9 cellular contexts compared by ENCODE assay signal in the genomic region with DNA sequence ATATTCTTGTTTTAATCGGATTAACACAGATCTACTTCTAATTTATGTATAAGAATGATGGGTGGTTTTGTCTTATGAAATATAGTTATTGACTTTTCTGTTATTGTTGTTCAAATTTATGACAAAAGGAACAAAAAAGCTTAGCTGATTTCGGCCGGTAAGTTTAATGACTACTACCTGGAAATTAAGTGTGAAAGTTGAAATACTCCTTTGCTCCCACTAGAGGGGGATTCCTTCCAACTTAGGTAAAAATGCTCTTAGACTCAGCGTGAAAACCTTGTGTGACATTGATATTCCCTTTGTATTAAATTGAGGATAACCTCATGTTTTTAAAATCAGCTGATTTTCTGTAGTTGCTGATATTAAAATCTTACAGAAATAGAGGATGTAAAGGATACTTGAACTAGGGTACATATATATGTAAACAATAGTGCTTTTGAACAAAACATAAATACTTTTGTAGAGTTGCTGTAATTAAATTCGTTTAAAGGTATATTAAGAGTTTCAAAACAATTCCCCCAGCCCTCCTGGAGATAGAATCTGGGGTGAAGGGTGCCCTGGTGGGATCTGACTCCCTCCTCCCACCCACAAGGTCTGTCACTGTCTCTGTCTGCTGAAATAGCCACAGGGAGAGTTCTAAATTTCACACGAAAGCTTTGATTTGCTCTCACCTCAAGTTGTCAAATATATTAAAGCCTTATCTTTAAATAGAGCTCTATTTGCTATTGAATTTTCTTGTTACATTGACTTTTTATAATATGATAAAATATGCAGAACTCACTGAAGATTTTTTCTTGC.
DNase-seq lines count a peak whose midpoint lies in the region; ATAC-seq, FAIRE-seq and TF ChIP-seq lines count a peak whose summit lies in the region.
"Had no signal": no experiment of that assay in that cellular context is flagged by ENCODE, and none has a peak within 500 bp of the region (broad histone marks: within the 10 kb centered on the region; RNA-seq: fewer than 3 reads in every experiment).

No MANE protein-coding gene starts in this region.

- peak overlapping the region in 7 of 8 donors; percentile 17 to 97 (median 93) for H3K27ac Mint-ChIP-seq in CD8-positive, alpha-beta memory T cell

- FAIRE-seq in K562 (lab: Jason Lieb, UNC) = peak; percentile 88

- no TSS peak for BruUV-seq in K562 (replicated peaks; lab: Mats Ljungman, UMichigan)

- H3K9ac ChIP-seq in K562 (ENCODE audit: insufficient read depth in 1 of 2, low read depth in 2 of 2, low read length in 2 of 2) = no peak overlapping the region

- 17% methylated on average over 6 of the region's 6 CpGs for WGBS in K562 (ENCODE audit: insufficient coverage, low coverage, missing lambda C conversion rate)

- H4K20me1 ChIP-seq in K562 (replicated peaks; ENCODE audit: control insufficient read depth, insufficient read depth, low read length) = 0 out of 2 replicates have a peak, but pooled peaks cover 5% of the 10 kb centered on the region

- CTCF ChIA-PET in CD8-positive, alpha-beta memory T cell (lab: Charles Lee) = interaction anchor here (1.1 to 2.3 kb wide), 7 partner anchors 14 to 240 kb away, joined by 3 to 9 read pairs (median 4); no protein-coding TSS in a partner anchor
- CTCF ChIA-PET in HEK293 (lab: Yijun Ruan, JAX) = interaction anchor here (0.6 to 4.3 kb wide), 25 partner anchors 10 to 247 kb away, joined by 3 to 66 read pairs (median 4); no protein-coding TSS in a partner anchor
- CTCF ChIA-PET in K562 (lab: Yijun Ruan, JAX; ENCODE audit: low intra/inter-chr PET ratio) = interaction anchor here (0.6 to 3.9 kb wide), 7 partner anchors 46 to 633 kb away, joined by 3 to 35 read pairs (median 4); no protein-coding TSS in a partner anchor

- TF ChIP-seq POLR2A in K562 (conservative IDR thresholded peaks at IDR 0.05) = no peak

- H3K4me1 Mint-ChIP-seq in CD8-positive, alpha-beta memory T cell = peaks cover 26 to 37% (median 37%) of the 10 kb centered on the region in 3 donors

- peak; percentile 67 to 82 for TF ChIP-seq RAD21 in K562 (CRISPR knock-in tag; conservative IDR thresholded peaks at IDR 0.05 in 1 of 2, IDR thresholded peaks at IDR 0.05 in 1 of 2)

- no peaks in the 10 kb centered on the region for H3K27me3 Mint-ChIP-seq in CD8-positive, alpha-beta memory T cell

- peak overlapping the region; percentile 57 to 94 (median 90) for H3K4me3 Mint-ChIP-seq in CD8-positive, alpha-beta memory T cell

- H3K27me3 ChIP-seq in CD8-positive, alpha-beta memory T cell (ENCODE audit: insufficient read depth, low read length, poor library complexity, severe bottlenecking) = no peaks in the 10 kb centered on the region
- H3K27me3 ChIP-seq in K562 (ENCODE audit: control insufficient read depth in 2 of 2, insufficient read depth in 2 of 2, low read length in 2 of 2) (no peaks in the 10 kb centered on the region), left lung (no peaks in the 10 kb centered on the region), upper lobe of right lung (no peaks in the 10 kb centered on the region)
- H3K27me3 ChIP-seq: SJCRH30 had no signal

- DNase-seq in CD8-positive, alpha-beta memory T cell = peak in 2 of 5 donors; percentile 25 to 40
- DNase-seq in NCI-H774 (lab: John Stamatoyannopoulos, UW) = peak; percentile 40
- peak; percentile 49 to 66 (median 58) for DNase-seq in K562 (ENCODE audit: extremely low read depth in 1 of 4, low spot score in 3 of 4)
- no peak for DNase-seq in left lung
- no peak for DNase-seq in upper lobe of right lung

- no peak for TF ChIP-seq EP300 in K562 (IDR thresholded peaks at IDR 0.05; ENCODE audit: low read length)

- no peaks in the 10 kb centered on the region for H3K9me3 ChIP-seq in CD8-positive, alpha-beta memory T cell (ENCODE audit: low read length)
- H3K9me3 ChIP-seq in HEK293 (ENCODE audit: control insufficient read depth, insufficient read depth, low read depth, low read length) = no peaks in the 10 kb centered on the region
- no peaks in the 10 kb centered on the region for H3K9me3 ChIP-seq in K562 (replicated peaks; ENCODE audit: control insufficient read depth, insufficient read depth, low read depth, low read length)
- H3K9me3 ChIP-seq in left lung = peaks cover 0 to 1% of the 10 kb centered on the region in 2 donors
- no peaks in the 10 kb centered on the region for H3K9me3 ChIP-seq in upper lobe of right lung
- H3K9me3 ChIP-seq: SJCRH30 had no signal

- intact Hi-C loops in K562 (cut with micrococcal nuclease) (loop anchor here (1.0 to 10.0 kb wide), 3 partner anchors 120 to 238 kb away; no protein-coding TSS in a partner anchor), left lung (cut with DNase I) (loop anchor here in 1 of 2 donors (10.0 kb wide), 1 partner anchor 150 kb away; no protein-coding TSS in a partner anchor), upper lobe of right lung (cut with DNase I) (no loop called here)

- no peak overlapping the region for H3K4me3 ChIP-seq in CD8-positive, alpha-beta memory T cell (ENCODE audit: low read length)
- H3K4me3 ChIP-seq in HEK293 (ENCODE audit: low read depth, low read length) = no peak overlapping the region
- H3K4me3 ChIP-seq in K562 = no peak overlapping the region
- H3K4me3 ChIP-seq in left lung = no peak overlapping the region
- H3K4me3 ChIP-seq in upper lobe of right lung = no peak overlapping the region
- H3K4me3 ChIP-seq: SJCRH30 had no signal

- peaks cover 24% of the 10 kb centered on the region for H3K79me2 ChIP-seq in K562 (ENCODE audit: control insufficient read depth, insufficient read depth, low read length)

- H3K9me3 Mint-ChIP-seq in CD8-positive, alpha-beta memory T cell = no peaks in the 10 kb centered on the region

- no peak overlapping the region for H2AFZ ChIP-seq in K562 (ENCODE audit: low read depth, low read length)

- H3K36me3 Mint-ChIP-seq in CD8-positive, alpha-beta memory T cell = peaks cover 0 to 2% (median 0%) of the 10 kb centered on the region in 3 donors

- peak; percentile 17; the same call in 1 of the 2 replicates for TF ChIP-seq CTCF in HEK293 (tag by site-specific recombination; IDR thresholded peaks at IDR 0.05)
- peak; percentile 60 to 85 (median 70); a peak in 5 of 6 replicates for TF ChIP-seq CTCF in K562 (IDR thresholded peaks at IDR 0.05 in 2 of 3, conservative IDR thresholded peaks at IDR 0.05 in 1 of 3; ENCODE audit: insufficient read depth in 2 of 3, low read depth in 1 of 3, low read length in 3 of 3)
- peak; percentile 33 to 52 for TF ChIP-seq CTCF in left lung (IDR thresholded peaks at IDR 0.05)
- TF ChIP-seq CTCF in upper lobe of right lung (IDR thresholded peaks at IDR 0.05) = peak; percentile 67

- in situ Hi-C loops in K562 (cut with MboI) = no loop called here

- no peak overlapping the region for H3K4me2 ChIP-seq in K562 (ENCODE audit: insufficient read depth, low read length)

- POLR2A ChIA-PET in CD8-positive, alpha-beta memory T cell (lab: Charles Lee) = interaction anchor here (1.9 kb wide), 1 partner anchor 13 kb away, joined by 4 read pairs; no protein-coding TSS in a partner anchor
- POLR2A ChIA-PET in HEK293 (lab: Yijun Ruan, JAX) = interaction anchor here (1.6 kb wide), 1 partner anchor 13 kb away, joined by 4 read pairs; no protein-coding TSS in a partner anchor
- POLR2A ChIA-PET in K562 (lab: Yijun Ruan, JAX) = interaction anchor here (1.1 to 2.4 kb wide), 4 partner anchors 8 to 13 kb away, joined by 3 to 13 read pairs (median 4); no protein-coding TSS in a partner anchor

- peak; percentile 85 for ATAC-seq in K562
- ATAC-seq in left lung = peak; percentile 74
- ATAC-seq in upper lobe of right lung = peak; percentile 63
- ATAC-seq in GM18861 (IDR thresholded peaks at IDR 0.05; ENCODE audit: unreplicated experiment) = no peak
- no peak for ATAC-seq in GM21390 (IDR thresholded peaks at IDR 0.05; ENCODE audit: unreplicated experiment)

- no peaks in the 10 kb centered on the region for H3K9me1 ChIP-seq in K562 (ENCODE audit: control insufficient read depth, insufficient read depth, low read length)

- peaks cover 24% of the 10 kb centered on the region for H3K4me1 ChIP-seq in CD8-positive, alpha-beta memory T cell (ENCODE audit: insufficient read depth, low read length)
- H3K4me1 ChIP-seq in HEK293 (ENCODE audit: control insufficient read depth, insufficient read depth, low read length) = no peaks in the 10 kb centered on the region
- H3K4me1 ChIP-seq in K562 (replicated peaks in 1 of 2; ENCODE audit: control insufficient read depth in 2 of 2, insufficient read depth in 2 of 2, low read length in 2 of 2) = no peaks in the 10 kb centered on the region; a peak in 3 of 5 replicates
- H3K4me1 ChIP-seq in left lung = peaks cover 0 to 47% of the 10 kb centered on the region in 2 donors
- H3K4me1 ChIP-seq in upper lobe of right lung = peaks cover 46% of the 10 kb centered on the region
- H3K4me1 ChIP-seq: SJCRH30 had no signal

- H3K36me3 ChIP-seq in CD8-positive, alpha-beta memory T cell (ENCODE audit: insufficient read depth, low read length) = no peaks in the 10 kb centered on the region
- no peaks in the 10 kb centered on the region for H3K36me3 ChIP-seq in HEK293 (ENCODE audit: control insufficient read depth in 2 of 2, insufficient read depth in 1 of 2, low read length in 2 of 2)
- H3K36me3 ChIP-seq in K562 (ENCODE audit: control insufficient read depth, insufficient read depth, low read length) = no peaks in the 10 kb centered on the region
- no peaks in the 10 kb centered on the region for H3K36me3 ChIP-seq in left lung
- no peaks in the 10 kb centered on the region for H3K36me3 ChIP-seq in upper lobe of right lung
- H3K36me3 ChIP-seq: SJCRH30 had no signal

- H3K27ac ChIP-seq in CD8-positive, alpha-beta memory T cell (ENCODE audit: low read depth, low read length) = no peak overlapping the region
- H3K27ac ChIP-seq in HEK293 (ENCODE audit: extremely low read depth, low read depth, low read length) = no peak overlapping the region
- H3K27ac ChIP-seq in K562 (ENCODE audit: extremely low read depth, low read depth, low read length) = no peak overlapping the region
- H3K27ac ChIP-seq in left lung = no peak overlapping the region
- H3K27ac ChIP-seq in upper lobe of right lung = peak overlapping the region; percentile 65
- H3K27ac ChIP-seq: SJCRH30 had no signal

TF ChIP-seq in HEK293, 187 proteins besides CTCF, POLR2A, EP300 and RAD21 (continues in another document):
- TF ChIP-seq ZNF48 (tag by site-specific recombination; IDR thresholded peaks at IDR 0.05) = no peak

TF ChIP-seq in K562, 482 proteins besides CTCF, POLR2A, EP300 and RAD21 (continues in another document):
- TF ChIP-seq SMC3 (conservative IDR thresholded peaks at IDR 0.05; ENCODE audit: insufficient read depth, low read depth, low read length) = peak; percentile 68
- TF ChIP-seq, protein P1, sequence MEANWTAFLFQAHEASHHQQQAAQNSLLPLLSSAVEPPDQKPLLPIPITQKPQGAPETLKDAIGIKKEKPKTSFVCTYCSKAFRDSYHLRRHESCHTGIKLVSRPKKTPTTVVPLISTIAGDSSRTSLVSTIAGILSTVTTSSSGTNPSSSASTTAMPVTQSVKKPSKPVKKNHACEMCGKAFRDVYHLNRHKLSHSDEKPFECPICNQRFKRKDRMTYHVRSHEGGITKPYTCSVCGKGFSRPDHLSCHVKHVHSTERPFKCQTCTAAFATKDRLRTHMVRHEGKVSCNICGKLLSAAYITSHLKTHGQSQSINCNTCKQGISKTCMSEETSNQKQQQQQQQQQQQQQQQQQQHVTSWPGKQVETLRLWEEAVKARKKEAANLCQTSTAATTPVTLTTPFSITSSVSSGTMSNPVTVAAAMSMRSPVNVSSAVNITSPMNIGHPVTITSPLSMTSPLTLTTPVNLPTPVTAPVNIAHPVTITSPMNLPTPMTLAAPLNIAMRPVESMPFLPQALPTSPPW (CRISPR knock-in tag; IDR thresholded peaks at IDR 0.05) = peak; percentile 12; the same call in 1 of the 2 replicates

Comparison
In these comparisons a context has a peak if more than half of its experiments do, and no peak if none do; other contexts are left out.
1. DNase-seq: peak in NCI-H774 (single experiment) and K562 (4 of 4); none in left lung (0 of 2) and upper lobe of right lung (single experiment).
2. CTCF ChIP-seq: peak in every context shown above with its lines; median percentile 70 in K562; 67 in upper lobe of right lung; 42 in left lung; 17 in HEK293.
3. ATAC-seq: peak in K562 (single experiment), left lung (single experiment) and upper lobe of right lung (single experiment); none in GM18861 (single experiment) and GM21390 (single experiment).